ENCODE assay signal across 8 cellular contexts in genomic region chr9:34620061-34620994, GRCh38. TPM values are rescaled to one million over a fixed set of nuclear protein-coding genes. Genes with fewer than 3 reads are reported as not detected.
DNase-seq lines count a peak whose midpoint lies in the region; ATAC-seq and TF ChIP-seq lines count a peak whose summit lies in the region.

Gene DCTN3 (minus strand): TSS chr9:34620495. CDS start chr9:34620464, 31 bp downstream.

- H3K9ac ChIP-seq in adipocyte (ENCODE audit: low read length) = peak within 1 kb of the TSS; percentile 91

- H3K4me1 ChIP-seq in adipocyte (ENCODE audit: control insufficient read depth, insufficient read depth, low read length) = peaks cover 9% of the 10 kb centered on the region
- peaks cover 0 to 35% (median 29%) of the 10 kb centered on the region in 9 donors for H3K4me1 ChIP-seq in heart right ventricle
- H3K4me1 ChIP-seq in upper lobe of right lung = peaks cover 15% of the 10 kb centered on the region

- H3K9me3 ChIP-seq in adipocyte (ENCODE audit: control insufficient read depth, low read length) (no peaks in the 10 kb centered on the region), heart right ventricle (no peaks in the 10 kb centered on the region), upper lobe of right lung (no peaks in the 10 kb centered on the region)

- DNase-seq in GM12865 (ENCODE audit: low read depth) = peak; percentile 96
- peak; percentile 96 for DNase-seq in NCI-H1436 (lab: John Stamatoyannopoulos, UW)
- DNase-seq in T follicular helper cell (ENCODE audit: low read depth) = peak; percentile 86
- peak; percentile 99 for DNase-seq in adipocyte (ENCODE audit: low read depth)
- peak; percentile 88 to 95 for DNase-seq in heart right ventricle
- DNase-seq in posterior vena cava (ENCODE audit: low spot score) = peak; percentile 97
- DNase-seq in upper lobe of right lung = peak; percentile 95

- TF ChIP-seq CTCF in GM12865 (IDR thresholded peaks at IDR 0.05; ENCODE audit: insufficient read depth, low read depth, low read length, missing control alignments) = no peak
- TF ChIP-seq CTCF in heart right ventricle (IDR thresholded peaks at IDR 0.05) = peak in 1 of 9 donors; percentile 13
- TF ChIP-seq CTCF in upper lobe of right lung (IDR thresholded peaks at IDR 0.05) = no peak

- peaks cover 28% of the 10 kb centered on the region for H3K36me3 ChIP-seq in adipocyte (ENCODE audit: control insufficient read depth, insufficient read depth, low read length, severe bottlenecking)
- peaks cover 0 to 35% (median 12%) of the 10 kb centered on the region in 9 donors for H3K36me3 ChIP-seq in heart right ventricle
- peaks cover 28% of the 10 kb centered on the region for H3K36me3 ChIP-seq in upper lobe of right lung

- WGBS in heart right ventricle, 2 donors = 4 to 5% methylated on average over 43 of the region's 43 CpGs

- peak within 1 kb of the TSS in 6 of 10 donors; percentile 42 to 87 (median 61) for H3K27ac ChIP-seq in heart right ventricle
- peak within 1 kb of the TSS; percentile 40 for H3K27ac ChIP-seq in upper lobe of right lung

- H3K27me3 ChIP-seq in adipocyte (replicated peaks; ENCODE audit: control insufficient read depth, insufficient read depth, low read length) = peaks cover 28% of the 10 kb centered on the region
- H3K27me3 ChIP-seq in heart right ventricle = peaks cover 12 to 44% (median 37%) of the 10 kb centered on the region in 7 donors
- H3K27me3 ChIP-seq in upper lobe of right lung = peaks cover 36% of the 10 kb centered on the region

- intact Hi-C loops in heart right ventricle (cut with DNase I) (loop anchor here in 1 of 10 donors (1.0 kb wide), 1 partner anchor 8 kb away; the partner anchor contains the start of gene RPP25L), posterior vena cava (cut with DNase I) (no loop called here), upper lobe of right lung (cut with DNase I) (no loop called here)

- ATAC-seq in HG02759 (IDR thresholded peaks at IDR 0.05; ENCODE audit: unreplicated experiment) (peak; percentile 98), heart right ventricle (peak; percentile 92 to 99 (median 98)), upper lobe of right lung (peak; percentile 98)

- H3K4me3 ChIP-seq in GM12865 (ENCODE audit: low read depth, low read length) (peak within 1 kb of the TSS; percentile 86), adipocyte (ENCODE audit: low read length) (peak within 1 kb of the TSS; percentile 93), heart right ventricle (peak within 1 kb of the TSS; percentile 24 to 98 (median 82)), upper lobe of right lung (peak within 1 kb of the TSS; percentile 70)

RNA-seq across cellular contexts. Expression of gene DCTN3, which starts in this region (rescaled TPM):
- total RNA-seq in heart right ventricle (100 to 1,000 TPM; 113 to 143 (median 129) TPM), posterior vena cava (10 to 100 TPM; 73.8 to 77.0 TPM), upper lobe of right lung (59.3 TPM)
- 100 to 1,000 TPM in 1 of 2 donors, 10 to 100 TPM in 1; 30.5 to 118 TPM for polyA plus RNA-seq in heart right ventricle

Comparison
In these comparisons a context has a peak if more than half of its experiments do, and no peak if none do; other contexts are left out.
1. Peak in every context shown above with its lines: DNase-seq, ATAC-seq, H3K4me3 ChIP-seq and H3K27ac ChIP-seq.